ENCODE assay signal across 9 cellular contexts in genomic region chr21:25283720-25284119, GRCh38.
DNase-seq lines count a peak whose midpoint lies in the region; ATAC-seq and TF ChIP-seq lines count a peak whose summit lies in the region.
"Had no signal": no experiment of that assay in that cellular context is flagged by ENCODE, and none has a peak within 500 bp of the region (broad histone marks: within the 10 kb centered on the region; RNA-seq: fewer than 3 reads in every experiment).

No MANE protein-coding gene starts in this region.

- peak; percentile 54 for ATAC-seq in left lobe of liver
- no peak for ATAC-seq in HG03039 (IDR thresholded peaks at IDR 0.05; ENCODE audit: unreplicated experiment)
- ATAC-seq in natural killer cell: no peak

- H3K4me3 Mint-ChIP-seq in natural killer cell: no peak overlapping the region

- no peaks in the 10 kb centered on the region for H3K4me1 Mint-ChIP-seq in natural killer cell

- H3K27me3 Mint-ChIP-seq in natural killer cell (ENCODE audit: low read depth in 2 of 2): no peaks in the 10 kb centered on the region

- no peak for TF ChIP-seq CTCF in natural killer cell (IDR thresholded peaks at IDR 0.05)

- H3K36me3 Mint-ChIP-seq in natural killer cell: no peaks in the 10 kb centered on the region

- H3K27ac Mint-ChIP-seq in natural killer cell: no peak overlapping the region

- peaks cover 7 to 16% of the 10 kb centered on the region in 2 donors for H3K9me3 Mint-ChIP-seq in natural killer cell

- CTCF ChIA-PET in HEK293T (lab: Yijun Ruan, JAX): interaction anchor here (0.6 kb wide), 1 partner anchor 101 kb away, joined by 3 read pairs; no protein-coding TSS in a partner anchor

- intact Hi-C loops in natural killer cell (cut with micrococcal nuclease): no loop called here

- DNase-seq in EH (ENCODE audit: low read depth): peak; percentile 48
- DNase-seq in HEK293T (ENCODE audit: extremely low spot score): peak; percentile 20
- DNase-seq in SW480 (ENCODE audit: low spot score): peak; percentile 57
- DNase-seq in left lobe of liver (ENCODE audit: low spot score): no peak
- no peak for DNase-seq in retina
- DNase-seq in natural killer cell: no peak
- DNase-seq in SIG-M5 treated with dmso at 0.1 percent for 504 hours (lab: John Stamatoyannopoulos, UW; ENCODE audit: unreplicated experiment): no peak
- DNase-seq: activated CD8-positive, alpha-beta memory T cell treated with anti-CD3 and anti-CD28 coated beads, Interleukin-2, amount 50 U/mL, for 48 hours had no signal

- POLR2A ChIA-PET in HEK293T (lab: Yijun Ruan, JAX): no interaction called here

TF ChIP-seq in HEK293T, 16 proteins besides CTCF, POLR2A, EP300 and RAD21:
- TF ChIP-seq TARDBP (IDR thresholded peaks at IDR 0.05) (no peak), ARNT (IDR thresholded peaks at IDR 0.05) (no peak), PKNOX1 (IDR thresholded peaks at IDR 0.05) (no peak), BHLHE40 (IDR thresholded peaks at IDR 0.05; ENCODE audit: borderline replicate concordance) (no peak), L3MBTL2 (conservative IDR thresholded peaks at IDR 0.05) (no peak), SUZ12 (IDR thresholded peaks at IDR 0.05) (no peak), ELF4 (IDR thresholded peaks at IDR 0.05) (no peak), LEF1 (IDR thresholded peaks at IDR 0.05; ENCODE audit: borderline replicate concordance) (no peak), HDGF (IDR thresholded peaks at IDR 0.05; ENCODE audit: borderline replicate concordance) (no peak), CTBP1 (IDR thresholded peaks at IDR 0.05; ENCODE audit: borderline replicate concordance) (no peak), SP1 (IDR thresholded peaks at IDR 0.05) (no peak)

Comparison
In these comparisons a context has a peak if more than half of its experiments do, and no peak if none do; other contexts are left out.
1. DNase-seq: peak in EH (single experiment), HEK293T (single experiment) and SW480 (single experiment); none in left lobe of liver (single experiment), retina (single experiment), natural killer cell (single experiment) and SIG-M5 treated with dmso at 0.1 percent for 504 hours (single experiment).